In genomic region chr9:89410709-89411111, GRCh38 we compare ENCODE assay signal across 8 cellular contexts.
DNase-seq lines count a peak whose midpoint lies in the region; ATAC-seq and TF ChIP-seq lines count a peak whose summit lies in the region.

No MANE protein-coding gene starts in this region.

- no peak overlapping the region for H3K4me3 Mint-ChIP-seq in type B pancreatic cell

- DNase-seq in BJ (ENCODE audit: low read depth) (no peak), GM20000 (ENCODE audit: low spot score) (peak; percentile 62), LNCaP clone FGC (ENCODE audit: low read depth) (no peak), mammary epithelial cell (peak; percentile 61), upper lobe of left lung (no peak), type B pancreatic cell (ENCODE audit: extremely low spot score, unreplicated experiment) (no peak), NCI-H2196 (lab: John Stamatoyannopoulos, UW; ENCODE audit: unreplicated experiment) (no peak)
- DNase-seq in stimulated activated naive CD8-positive, alpha-beta T cell treated with anti-CD3 and anti-CD28 coated beads, Interleukin-15, Interleukin-2, amounts not matched to agents 100 U/mL and 50 U/mL, for 24 hours, result peak; percentile 66

- H3K9ac ChIP-seq in mammary epithelial cell (ENCODE audit: insufficient read depth, low read length), result no peak overlapping the region

- peaks cover 33% of the 10 kb centered on the region for H3K4me1 Mint-ChIP-seq in type B pancreatic cell (ENCODE audit: unreplicated experiment)

- H3K36me3 Mint-ChIP-seq in type B pancreatic cell, result peaks cover 17% of the 10 kb centered on the region

- 88% methylated on average over 6 of the region's 6 CpGs for WGBS in mammary epithelial cell (ENCODE audit: low coverage, missing lambda C conversion rate)
- WGBS in upper lobe of left lung, 2 donors, result 74 to 85% methylated on average over 6 of the region's 6 CpGs

- CTCF ChIA-PET in BJ (lab: Yijun Ruan, JAX), result interaction anchor here (0.6 to 1.3 kb wide), 2 partner anchors 117 to 138 kb away, joined by 3 to 5 read pairs; no protein-coding TSS in a partner anchor
- CTCF ChIA-PET in mammary epithelial cell (lab: Charles Lee; ENCODE audit: low non-redundant PET), result no interaction called here

- TF ChIP-seq CTCF in BJ (IDR thresholded peaks at IDR 0.05; ENCODE audit: insufficient read depth, low read depth, low read length), result 0 out of 2 replicates have a peak, but pooled peaks have one; percentile 17
- TF ChIP-seq CTCF in GM20000 (IDR thresholded peaks at IDR 0.05; ENCODE audit: extremely low read depth, missing control alignments), result peak; percentile 19
- TF ChIP-seq CTCF in LNCaP clone FGC (IDR thresholded peaks at IDR 0.05; ENCODE audit: control insufficient read depth, extremely low read depth, insufficient read depth), result peak; percentile 62
- peak in 1 of 2 donors; percentile 28 for TF ChIP-seq CTCF in mammary epithelial cell (conservative IDR thresholded peaks at IDR 0.05 in 1 of 2, IDR thresholded peaks at IDR 0.05 in 1 of 2; ENCODE audit: extremely low read depth in 1 of 2, insufficient read depth in 1 of 2, low read depth in 1 of 2, low read length in 2 of 2)
- no peak for TF ChIP-seq CTCF in upper lobe of left lung (IDR thresholded peaks at IDR 0.05)
- TF ChIP-seq CTCF in type B pancreatic cell (conservative IDR thresholded peaks at IDR 0.05), result no peak

- H3K36me3 ChIP-seq in BJ (ENCODE audit: control insufficient read depth, insufficient read depth, low read length) (no peaks in the 10 kb centered on the region), mammary epithelial cell (ENCODE audit: insufficient read depth, low read length) (no peaks in the 10 kb centered on the region), upper lobe of left lung (no peaks in the 10 kb centered on the region)

- H3K4me1 ChIP-seq in mammary epithelial cell (ENCODE audit: insufficient read depth, low read length) (no peaks in the 10 kb centered on the region), upper lobe of left lung (peaks cover 3 to 20% (median 15%) of the 10 kb centered on the region in 4 donors)

- TF ChIP-seq EP300 in upper lobe of left lung (IDR thresholded peaks at IDR 0.05), result no peak

- H3K4me2 ChIP-seq in mammary epithelial cell (ENCODE audit: insufficient read depth, low read depth, low read length), result no peak overlapping the region

- H2AFZ ChIP-seq in mammary epithelial cell (ENCODE audit: low read depth, low read length), result no peak overlapping the region

- H3K9me3 Mint-ChIP-seq in type B pancreatic cell, result peaks cover 5% of the 10 kb centered on the region

- TF ChIP-seq POLR2A in upper lobe of left lung (IDR thresholded peaks at IDR 0.05), result no peak

- no peaks in the 10 kb centered on the region for H4K20me1 ChIP-seq in mammary epithelial cell (ENCODE audit: insufficient read depth, low read length)

- no peak overlapping the region for H3K27ac Mint-ChIP-seq in type B pancreatic cell

- H3K27me3 Mint-ChIP-seq in type B pancreatic cell, result no peaks in the 10 kb centered on the region

- H3K9me3 ChIP-seq in mammary epithelial cell (replicated peaks; ENCODE audit: insufficient read depth, low read length), result no peaks in the 10 kb centered on the region
- no peaks in the 10 kb centered on the region for H3K9me3 ChIP-seq in upper lobe of left lung

- H3K27me3 ChIP-seq in BJ (ENCODE audit: control insufficient read depth, insufficient read depth, low read length) (no peaks in the 10 kb centered on the region), mammary epithelial cell (ENCODE audit: insufficient read depth, low read length) (no peaks in the 10 kb centered on the region), upper lobe of left lung (no peaks in the 10 kb centered on the region)

- no peaks in the 10 kb centered on the region for H3K79me2 ChIP-seq in mammary epithelial cell (ENCODE audit: insufficient read depth, low read length)

- BruUV-seq in mammary epithelial cell (replicated peaks; lab: Mats Ljungman, UMichigan), result no TSS peak

- H3K27ac ChIP-seq in mammary epithelial cell (ENCODE audit: insufficient read depth, low read depth, low read length) (no peak overlapping the region), upper lobe of left lung (no peak overlapping the region)

- H3K4me3 ChIP-seq in BJ (ENCODE audit: low read depth, low read length), result no peak overlapping the region
- no peak overlapping the region for H3K4me3 ChIP-seq in LNCaP clone FGC (ENCODE audit: low read depth, low read length)
- no peak overlapping the region for H3K4me3 ChIP-seq in mammary epithelial cell (replicated peaks in 1 of 3; ENCODE audit: insufficient read depth in 1 of 3, low read depth in 2 of 3, low read length in 3 of 3)
- no peak overlapping the region for H3K4me3 ChIP-seq in upper lobe of left lung

- POLR2A ChIA-PET in BJ (lab: Charles Lee), result no interaction called here

- in situ Hi-C loops in mammary epithelial cell (cut with MboI; ENCODE audit: low sequenced_read_pairs in 2 of 2), result no loop called here

- ATAC-seq in stimulated activated naive CD8-positive, alpha-beta T cell treated with anti-CD3 and anti-CD28 coated beads, Interleukin-15, Interleukin-2, amounts not matched to agents 100 U/mL and 50 U/mL, for 24 hours, result peak; percentile 80
- ATAC-seq in upper lobe of left lung (ENCODE audit: low FRiP score in 2 of 2), result no peak

- dilution Hi-C loops in mammary epithelial cell (cut with HindIII; ENCODE audit: low sequenced_read_pairs), result no loop called here

- intact Hi-C loops in mammary epithelial cell (cut with micrococcal nuclease), result loop anchor here (1.0 kb wide), 1 partner anchor 139 kb away; no protein-coding TSS in a partner anchor

Comparison
In these comparisons a context has a peak if more than half of its experiments do, and no peak if none do; other contexts are left out.
1. DNase-seq: peak in GM20000 (single experiment), mammary epithelial cell (single experiment) and stimulated activated naive CD8-positive, alpha-beta T cell treated with anti-CD3 and anti-CD28 coated beads, Interleukin-15, Interleukin-2, amounts not matched to agents 100 U/mL and 50 U/mL, for 24 hours (single experiment); none in BJ (single experiment), LNCaP clone FGC (single experiment), upper lobe of left lung (0 of 2), type B pancreatic cell (single experiment) and NCI-H2196 (single experiment).
2. CTCF ChIP-seq: peak in BJ (single experiment), GM20000 (single experiment) and LNCaP clone FGC (single experiment); none in upper lobe of left lung (0 of 6) and type B pancreatic cell (single experiment).